ENCODE assay signal across 8 cellular contexts in genomic region chr1:204829133-204829532, GRCh38. TPM values are rescaled to one million over a fixed set of nuclear protein-coding genes. Genes with fewer than 3 reads are reported as not detected.
A peak's percentile ranks its signal among the peaks of the same experiment; 100 is the strongest.
DNase-seq lines count a peak whose midpoint lies in the region; ATAC-seq and TF ChIP-seq lines count a peak whose summit lies in the region.

No MANE protein-coding gene starts in this region.

- BruUV-seq in A673 (replicated peaks; lab: Mats Ljungman, UMichigan), result no TSS peak

- H3K79me2 ChIP-seq in hepatocyte, result no peaks in the 10 kb centered on the region

- H3K4me2 ChIP-seq in hepatocyte, result peak overlapping the region; percentile 82

- H3K4me3 ChIP-seq in WERI-Rb-1 (ENCODE audit: low read depth, low read length) (peak overlapping the region; percentile 54), hepatocyte (no peak overlapping the region), sigmoid colon (peak overlapping the region; percentile 55 to 79 (median 64)), A673 (ENCODE audit: low read depth, low read length, poor library complexity, severe bottlenecking) (no peak overlapping the region)

- H3K9me3 ChIP-seq in WERI-Rb-1 (ENCODE audit: severe bottlenecking) (no peaks in the 10 kb centered on the region), hepatocyte (ENCODE audit: low read depth) (no peaks in the 10 kb centered on the region), sigmoid colon (no peaks in the 10 kb centered on the region), A673 (ENCODE audit: low read depth, low read length, poor library complexity, severe bottlenecking) (no peaks in the 10 kb centered on the region)

- H3K36me3 ChIP-seq in WERI-Rb-1 (no peaks in the 10 kb centered on the region), hepatocyte (replicated peaks; ENCODE audit: insufficient read depth, low read depth) (no peaks in the 10 kb centered on the region), sigmoid colon (no peaks in the 10 kb centered on the region), A673 (ENCODE audit: insufficient read depth, low read length, poor library complexity, severe bottlenecking) (no peaks in the 10 kb centered on the region)

- CTCF ChIA-PET in A673 (lab: Charles Lee), result no interaction called here

- TF ChIP-seq POLR2A in sigmoid colon (IDR thresholded peaks at IDR 0.05), result no peak

- in situ Hi-C loops in G401 (cut with HindIII; ENCODE audit: low sequenced_read_pairs), result no loop called here

- POLR2A ChIA-PET in A673 (lab: Charles Lee; ENCODE audit: low non-redundant PET), result no interaction called here

- intact Hi-C loops in sigmoid colon (cut with DNase I) (no loop called here), A673 (cut with micrococcal nuclease; ENCODE audit: unreplicated experiment) (no loop called here)

- no peaks in the 10 kb centered on the region for H4K20me1 ChIP-seq in hepatocyte (ENCODE audit: insufficient read depth, poor library complexity, severe bottlenecking)

- H3K27me3 ChIP-seq in WERI-Rb-1 (ENCODE audit: insufficient read depth, low read depth, severe bottlenecking) (no peaks in the 10 kb centered on the region), hepatocyte (peaks cover 75% of the 10 kb centered on the region), sigmoid colon (no peaks in the 10 kb centered on the region), A673 (replicated peaks; ENCODE audit: insufficient read depth, low read depth, low read length, poor library complexity) (peaks cover 81% of the 10 kb centered on the region)

- no peak overlapping the region for H2AFZ ChIP-seq in hepatocyte

- H3K9me2 ChIP-seq in hepatocyte (replicated peaks; ENCODE audit: insufficient read depth), result no peaks in the 10 kb centered on the region

- TF ChIP-seq CTCF in WERI-Rb-1 (IDR thresholded peaks at IDR 0.05; ENCODE audit: low read depth, low read length) (peak; percentile 7; the same call in 1 of the 2 replicates), hepatocyte (IDR thresholded peaks at IDR 0.05; ENCODE audit: poor library complexity) (no peak), sigmoid colon (IDR thresholded peaks at IDR 0.05) (no peak), A673 (conservative IDR thresholded peaks at IDR 0.05; ENCODE audit: low read depth, low read length) (no peak)

- no peak for ATAC-seq in HG03139 (IDR thresholded peaks at IDR 0.05; ENCODE audit: unreplicated experiment)
- no peak for ATAC-seq in HG02588 (IDR thresholded peaks at IDR 0.05; ENCODE audit: unreplicated experiment)

- H3K4me1 ChIP-seq in hepatocyte (ENCODE audit: insufficient read depth) (no peaks in the 10 kb centered on the region), sigmoid colon (peaks cover 0 to 50% (median 30%) of the 10 kb centered on the region in 4 donors), A673 (ENCODE audit: insufficient read depth, low read length, poor library complexity, severe bottlenecking) (no peaks in the 10 kb centered on the region)

- DNase-seq in G401 (ENCODE audit: low spot score) (peak; percentile 54), WERI-Rb-1 (peak; percentile 67), hepatocyte (ENCODE audit: low spot score) (no peak), sigmoid colon (no peak), A673 (ENCODE audit: low spot score) (no peak)
- no peak for DNase-seq in activated T-cell treated with anti-CD3 and anti-CD28 coated beads, Interleukin-2, amount 50 U/mL, for 1 hour

- 62% methylated on average over 5 of the region's 5 CpGs for WGBS in hepatocyte (ENCODE audit: low lambda C conversion rate, missing lambda C conversion rate)
- WGBS in sigmoid colon, 2 donors, result 42 to 59% methylated on average over 5 of the region's 5 CpGs

- H3K27ac ChIP-seq in WERI-Rb-1, result no peak overlapping the region
- no peak overlapping the region for H3K27ac ChIP-seq in hepatocyte
- peak overlapping the region; percentile 72 to 93 (median 82) for H3K27ac ChIP-seq in sigmoid colon
- no peak overlapping the region for H3K27ac ChIP-seq in A673 (ENCODE audit: low read depth, low read length, poor library complexity, severe bottlenecking)

- no peak for TF ChIP-seq EP300 in sigmoid colon (IDR thresholded peaks at IDR 0.05)

RNA-seq across cellular contexts. Expression of gene NFASC, which starts 41.5 kb away (rescaled TPM):
- total RNA-seq in G401 (2014; rRNA removed; shearing (Covaris generic)), result not detected in 2 replicates
- total RNA-seq in hepatocyte (1.0 and 2.2 TPM in 2 replicates), sigmoid colon (100 to 1,000 TPM in 1 of 4 donors, 10 to 100 TPM in 3; 17.6 to 105 (median 25.3) TPM), A673 (2021) (0.24 and 0.44 TPM in 2 replicates)
- polyA plus RNA-seq in hepatocyte (0.75 and 1.7 TPM in 2 replicates), sigmoid colon (1 to 10 TPM in 2 of 3 donors, under 1 TPM in 1; 0.46 to 8.9 (median 1.2) TPM)

Comparison
In these comparisons a context has a peak if more than half of its experiments do, and no peak if none do; other contexts are left out.
1. DNase-seq: peak in G401 (single experiment) and WERI-Rb-1 (single experiment); none in hepatocyte (single experiment), sigmoid colon (single experiment), activated T-cell treated with anti-CD3 and anti-CD28 coated beads, Interleukin-2, amount 50 U/mL, for 1 hour (single experiment) and A673 (single experiment).
2. H3K27ac ChIP-seq: peak in sigmoid colon (4 of 4); none in WERI-Rb-1 (single experiment), hepatocyte (single experiment) and A673 (single experiment).
3. H3K4me3 ChIP-seq: peak in WERI-Rb-1 (single experiment) and sigmoid colon (4 of 4); none in hepatocyte (single experiment) and A673 (single experiment).